21 cellular contexts compared by ENCODE assay signal in genomic region chr15:68677996-68678395, GRCh38.
"Had no signal": no experiment of that assay in that cellular context is flagged by ENCODE, and none has a peak within 500 bp of the region (broad histone marks: within the 10 kb centered on the region; RNA-seq: fewer than 3 reads in every experiment).

No MANE protein-coding gene starts in this region.

- H3K4me3 ChIP-seq: body of pancreas, colonic mucosa, gastroesophageal sphincter, hepatocyte, ovary, prostate gland, tibial artery had no signal

- H3K4me2 ChIP-seq: hepatocyte had no signal

- H3K27ac Mint-ChIP-seq: activated B cell treated with CpG ODN at 0.5 μM for 24 hours; activated CD4-positive, alpha-beta T cell treated with anti-CD3 and anti-CD28 coated beads for 36 hours; activated CD8-positive, alpha-beta memory T cell treated with anti-CD3 and anti-CD28 coated beads, Interleukin-2, amount 10 ng/mL, durations not matched to agents 7 days and 5 days; activated CD8-positive, alpha-beta T cell treated with anti-CD3 and anti-CD28 coated beads, Interleukin-2, amount 10 ng/mL, durations not matched to agents 7 days and 5 days; activated naive CD8-positive, alpha-beta T cell; memory B cell; naive thymus-derived CD8-positive, alpha-beta T cell; stimulated activated naive CD8-positive, alpha-beta T cell treated with anti-CD3 and anti-CD28 coated beads, Interleukin-15, amount 100 ng/mL, for 72 hours; T-helper 17 cell had no signal

- H3K9me3 ChIP-seq: body of pancreas, colonic mucosa, gastroesophageal sphincter, ovary, prostate gland, tibial artery had no signal

- H3K36me3 Mint-ChIP-seq: activated CD8-positive, alpha-beta memory T cell treated with anti-CD3 and anti-CD28 coated beads, Interleukin-2, amount 10 ng/mL, durations not matched to agents 7 days and 5 days; activated naive CD8-positive, alpha-beta T cell; memory B cell; naive thymus-derived CD8-positive, alpha-beta T cell had no signal

- H3K36me3 ChIP-seq: colonic mucosa, gastroesophageal sphincter, ovary, prostate gland, tibial artery had no signal

- DNase-seq: activated B cell treated with CpG ODN at 0.5 μM for 24 hours; activated CD4-positive, alpha-beta T cell treated with anti-CD3 and anti-CD28 coated beads for 36 hours; activated CD8-positive, alpha-beta memory T cell treated with anti-CD3 and anti-CD28 coated beads, Interleukin-2, amount 10 ng/mL, durations not matched to agents 7 days and 5 days; activated CD8-positive, alpha-beta T cell treated with anti-CD3 and anti-CD28 coated beads, Interleukin-2, amount 10 ng/mL, durations not matched to agents 7 days and 5 days; activated naive CD4-positive, alpha-beta T cell treated with Interleukin-2 at 50 U/mL for 16 hours; activated T-cell treated with anti-CD3 and anti-CD28 coated beads, Interleukin-2, amount 50 U/mL, for 48 hours; body of pancreas; cerebellar nuclear complex; colonic mucosa; effector memory CD4-positive, alpha-beta T cell; naive thymus-derived CD8-positive, alpha-beta T cell; stimulated activated naive CD8-positive, alpha-beta T cell treated with anti-CD3 and anti-CD28 coated beads, Interleukin-15, amount 100 ng/mL, for 72 hours; T-helper 17 cell had no signal

- H3K27ac ChIP-seq: body of pancreas, colonic mucosa, gastroesophageal sphincter, hepatocyte, ovary, prostate gland, tibial artery had no signal

- H3K9me3 Mint-ChIP-seq: activated B cell treated with CpG ODN at 0.5 μM for 24 hours; memory B cell; stimulated activated naive CD8-positive, alpha-beta T cell treated with anti-CD3 and anti-CD28 coated beads, Interleukin-15, amount 100 ng/mL, for 72 hours had no signal

- H3K4me1 ChIP-seq: body of pancreas, prostate gland, tibial artery had no signal

- ATAC-seq: activated CD4-positive, alpha-beta T cell treated with anti-CD3 and anti-CD28 coated beads for 36 hours; activated CD8-positive, alpha-beta memory T cell treated with anti-CD3 and anti-CD28 coated beads, Interleukin-2, amount 10 ng/mL, durations not matched to agents 7 days and 5 days; activated CD8-positive, alpha-beta T cell treated with anti-CD3 and anti-CD28 coated beads, Interleukin-2, amount 10 ng/mL, durations not matched to agents 7 days and 5 days; body of pancreas; gastroesophageal sphincter; naive thymus-derived CD8-positive, alpha-beta T cell; SK-N-SH treated with all-trans-retinoic acid at 6 μM for 48 hours; stimulated activated naive CD8-positive, alpha-beta T cell treated with anti-CD3 and anti-CD28 coated beads, Interleukin-15, amount 100 ng/mL, for 72 hours; T-helper 17 cell had no signal

- H3K4me3 Mint-ChIP-seq: activated B cell treated with CpG ODN at 0.5 μM for 24 hours; activated CD4-positive, alpha-beta T cell treated with anti-CD3 and anti-CD28 coated beads for 36 hours; activated CD8-positive, alpha-beta memory T cell treated with anti-CD3 and anti-CD28 coated beads, Interleukin-2, amount 10 ng/mL, durations not matched to agents 7 days and 5 days; activated CD8-positive, alpha-beta T cell treated with anti-CD3 and anti-CD28 coated beads, Interleukin-2, amount 10 ng/mL, durations not matched to agents 7 days and 5 days; activated naive CD8-positive, alpha-beta T cell; memory B cell; naive thymus-derived CD8-positive, alpha-beta T cell; stimulated activated naive CD8-positive, alpha-beta T cell treated with anti-CD3 and anti-CD28 coated beads, Interleukin-15, amount 100 ng/mL, for 72 hours; T-helper 17 cell had no signal

- H3K27me3 ChIP-seq: body of pancreas, colonic mucosa, hepatocyte, ovary had no signal
